37 cellular contexts compared by ENCODE assay signal in genomic region chr12:51840966-51841365, GRCh38. TPM values are rescaled to one million over a fixed set of nuclear protein-coding genes. Genes with fewer than 3 reads are reported as not detected.
"Had no signal": no experiment of that assay in that cellular context is flagged by ENCODE, and none has a peak within 500 bp of the region (broad histone marks: within the 10 kb centered on the region; RNA-seq: fewer than 3 reads in every experiment).

No MANE protein-coding gene starts in this region.

- H3K4me3 Mint-ChIP-seq: activated B cell treated with CpG ODN at 0.5 μM for 24 hours; activated CD8-positive, alpha-beta T cell treated with anti-CD3 and anti-CD28 coated beads for 36 hours; activated naive CD8-positive, alpha-beta T cell; activated T-cell treated with anti-CD3 and anti-CD28 coated beads, Interleukin-2, amount 50 U/mL, for 4 hours; activated T-helper 17 cell treated with anti-CD3 and anti-CD28 coated beads, Interleukin-2, amount 50 U/mL, for 72 hours; central memory CD8-positive, alpha-beta T cell; dendritic cell treated with granulocyte-macrophage colony-stimulating factor and Interleukin-4, amounts not matched to agents 40 ng/mL and 50 ng/mL, for 4 days; effector memory CD8-positive, alpha-beta T cell; T-cell; T-helper 17 cell; T-helper 2 cell treated with Interferon-gamma antibody and Interleukin-4, amounts not matched to agents 5 μg/mL and 100 μg/mL, for 36 hours had no signal

- H3K36me3 ChIP-seq: brain microvascular endothelial cell, esophagus squamous epithelium, WERI-Rb-1 had no signal

- H3K4me1 ChIP-seq: esophagus squamous epithelium had no signal

- H3K4me3 ChIP-seq: coronary artery, dorsolateral prefrontal cortex, esophagus squamous epithelium had no signal

- H3K27ac Mint-ChIP-seq: activated B cell treated with CpG ODN at 0.5 μM for 24 hours; activated CD8-positive, alpha-beta T cell treated with anti-CD3 and anti-CD28 coated beads for 36 hours; activated naive CD8-positive, alpha-beta T cell; activated T-helper 17 cell treated with anti-CD3 and anti-CD28 coated beads, Interleukin-2, amount 50 U/mL, for 72 hours; dendritic cell treated with granulocyte-macrophage colony-stimulating factor and Interleukin-4, amounts not matched to agents 40 ng/mL and 50 ng/mL, for 4 days; effector memory CD8-positive, alpha-beta T cell; T-cell; T-helper 17 cell; T-helper 2 cell treated with Interferon-gamma antibody and Interleukin-4, amounts not matched to agents 5 μg/mL and 100 μg/mL, for 36 hours had no signal

- DNase-seq: activated B cell treated with CpG ODN at 0.5 μM for 24 hours; activated CD4-positive, alpha-beta T cell treated with anti-CD3 and anti-CD28 coated beads for 48 hours; activated CD4-positive, alpha-beta T cell treated with anti-CD3 and anti-CD28 coated beads, Interleukin-2, amount 50 U/mL, for 1 hour; activated CD4-positive, alpha-beta T cell treated with anti-CD3 and anti-CD28 coated beads, Interleukin-2, amount 50 U/mL, for 48 hours; activated CD8-positive, alpha-beta memory T cell treated with anti-CD3 and anti-CD28 coated beads for 24 hours; activated CD8-positive, alpha-beta T cell treated with anti-CD3 and anti-CD28 coated beads for 36 hours; activated effector memory CD4-positive, alpha-beta T cell treated with Interleukin-2 at 50 U/mL for 16 hours; activated gamma-delta T cell treated with Interleukin-2 at 50 U/mL for 16 hours; activated naive CD4-positive, alpha-beta T cell treated with anti-CD3 and anti-CD28 coated beads, Interleukin-2, amount 50 U/mL, for 16 hours; activated naive CD4-positive, alpha-beta T cell treated with Interleukin-2 at 50 U/mL for 16 hours; activated T-cell treated with anti-CD3 and anti-CD28 coated beads, Interleukin-2, amount 50 U/mL, for 4 hours; amniotic stem cell; anterior cingulate cortex; brain microvascular endothelial cell; dorsolateral prefrontal cortex; effector memory CD8-positive, alpha-beta T cell; esophagus squamous epithelium; foreskin melanocyte; head of caudate nucleus; T-cell; T-helper 17 cell; T1000; WERI-Rb-1 had no signal

- ATAC-seq: activated CD4-positive, CD25-positive, alpha-beta regulatory T cell treated with anti-CD3 and anti-CD28 coated beads, Interleukin-2, amount 50 U/mL, for 24 hours; activated CD8-positive, alpha-beta T cell treated with anti-CD3 and anti-CD28 coated beads for 36 hours; activated T-cell treated with anti-CD3 and anti-CD28 coated beads, Interleukin-2, amount 50 U/mL, for 4 hours; activated T-helper 17 cell treated with anti-CD3 and anti-CD28 coated beads, Interleukin-2, amount 50 U/mL, for 72 hours; effector memory CD8-positive, alpha-beta T cell; T-cell; T-helper 17 cell had no signal

- H3K36me3 Mint-ChIP-seq: activated naive CD8-positive, alpha-beta T cell; T-cell had no signal

- H3K27ac ChIP-seq: brain microvascular endothelial cell, coronary artery, dorsolateral prefrontal cortex, epithelial cell of prostate, esophagus squamous epithelium, WERI-Rb-1 had no signal

- H3K9me3 ChIP-seq: esophagus squamous epithelium had no signal

- H3K9me3 Mint-ChIP-seq: activated B cell treated with CpG ODN at 0.5 μM for 24 hours; activated CD8-positive, alpha-beta T cell treated with anti-CD3 and anti-CD28 coated beads for 36 hours; activated T-cell treated with anti-CD3 and anti-CD28 coated beads, Interleukin-2, amount 50 U/mL, for 4 hours; activated T-helper 17 cell treated with anti-CD3 and anti-CD28 coated beads, Interleukin-2, amount 50 U/mL, for 72 hours; central memory CD8-positive, alpha-beta T cell; dendritic cell treated with granulocyte-macrophage colony-stimulating factor and Interleukin-4, amounts not matched to agents 40 ng/mL and 50 ng/mL, for 4 days; effector memory CD8-positive, alpha-beta T cell; T-cell; T-helper 2 cell treated with Interferon-gamma antibody and Interleukin-4, amounts not matched to agents 5 μg/mL and 100 μg/mL, for 36 hours had no signal

RNA-seq across cellular contexts. Expression of gene FIGNL2, which starts 7.6 kb away (rescaled TPM):
- total RNA-seq: bronchial epithelial cell had no signal

RNA-seq across cellular contexts. Expression of gene ANKRD33, which starts 46.9 kb away (rescaled TPM):
- total RNA-seq: activated B cell treated with CpG ODN at 0.5 μM for 24 hours; activated CD8-positive, alpha-beta T cell treated with anti-CD3 and anti-CD28 coated beads for 36 hours; activated T-cell treated with anti-CD3 and anti-CD28 coated beads, Interleukin-2, amount 50 U/mL, for 4 hours; activated T-helper 17 cell treated with anti-CD3 and anti-CD28 coated beads, Interleukin-2, amount 50 U/mL, for 72 hours; astrocyte; bronchial epithelial cell; cardiac septum; fibroblast of villous mesenchyme; T-cell; T-helper 17 cell had no signal
- polyA plus RNA-seq: esophagus, fibroblast of lung had no signal
